Comparison of ENCODE assay signal across 23 cellular contexts in genomic region chr14:102757646-102758045, GRCh38. TPM values are rescaled to one million over a fixed set of nuclear protein-coding genes. Genes with fewer than 3 reads are reported as not detected.
DNase-seq lines count a peak whose midpoint lies in the region; ATAC-seq and TF ChIP-seq lines count a peak whose summit lies in the region.
"Had no signal": no experiment of that assay in that cellular context is flagged by ENCODE, and none has a peak within 500 bp of the region (broad histone marks: within the 10 kb centered on the region; RNA-seq: fewer than 3 reads in every experiment).

No MANE protein-coding gene starts in this region.

- peaks cover 2% of the 10 kb centered on the region for H3K27me3 Mint-ChIP-seq in neural crest cell (ENCODE audit: low read depth)
- H3K27me3 Mint-ChIP-seq in CD8-positive, alpha-beta memory T cell = peaks cover 0 to 6% of the 10 kb centered on the region in 2 donors

- H3K4me3 Mint-ChIP-seq in neural crest cell = no peak overlapping the region
- H3K4me3 Mint-ChIP-seq in CD8-positive, alpha-beta memory T cell = no peak overlapping the region
- H3K4me3 Mint-ChIP-seq: CD14-positive monocyte; HFFc6; T-helper 1 cell treated with Interleukin-12 subunit alpha and Interleukin-12 subunit beta and Interleukin-4 antibody, amounts not matched to agents 30 μg/mL and 1 μg/mL, for 36 hours had no signal

- DNase-seq in Right ventricle myocardium inferior (ENCODE audit: missing footprints) (peak; percentile 21), right cardiac atrium (no peak), SK-N-MC (ENCODE audit: low read depth, low spot score) (no peak), neural crest cell (ENCODE audit: low read depth, low spot score) (no peak)
- DNase-seq in CD8-positive, alpha-beta memory T cell = no peak
- DNase-seq: ACHN, DMS53, GDM1, H7, HFFc6, NCI-H1417, NCI-H1694 treated with DMSO at 0.1 percent for 48 hours, NCI-H2081 treated with DMSO at 0.1 percent for 48 hours, NCI-H2171 treated with DMSO at 0.1 percent for 48 hours, NCI-H524 treated with DMSO at 0.1 percent for 48 hours, NCI-H82, Peyer's patch had no signal

- H3K27ac Mint-ChIP-seq in neural crest cell (ENCODE audit: unreplicated experiment) = peak overlapping the region; percentile 12
- peak overlapping the region in 1 of 8 donors; percentile 43 for H3K27ac Mint-ChIP-seq in CD8-positive, alpha-beta memory T cell
- H3K27ac Mint-ChIP-seq: HFFc6; T-helper 1 cell treated with Interleukin-12 subunit alpha and Interleukin-12 subunit beta and Interleukin-4 antibody, amounts not matched to agents 30 μg/mL and 1 μg/mL, for 36 hours had no signal

- CTCF ChIA-PET in CD8-positive, alpha-beta memory T cell (lab: Charles Lee) = no interaction called here

- no peak overlapping the region for H3K9ac ChIP-seq in SK-N-MC (ENCODE audit: insufficient read length)

- H3K36me3 Mint-ChIP-seq in neural crest cell (ENCODE audit: low read depth) = no peaks in the 10 kb centered on the region
- peaks cover 0 to 2% (median 0%) of the 10 kb centered on the region in 3 donors for H3K36me3 Mint-ChIP-seq in CD8-positive, alpha-beta memory T cell
- H3K36me3 Mint-ChIP-seq: CD14-positive monocyte had no signal

- TF ChIP-seq CTCF in neural crest cell (conservative IDR thresholded peaks at IDR 0.05) = no peak

- POLR2A ChIA-PET in CD8-positive, alpha-beta memory T cell (lab: Charles Lee) = no interaction called here

- no peaks in the 10 kb centered on the region for H3K9me3 Mint-ChIP-seq in neural crest cell
- peaks cover 0 to 2% (median 0%) of the 10 kb centered on the region in 5 donors for H3K9me3 Mint-ChIP-seq in CD8-positive, alpha-beta memory T cell
- H3K9me3 Mint-ChIP-seq: HFFc6; T-helper 1 cell treated with Interleukin-12 subunit alpha and Interleukin-12 subunit beta and Interleukin-4 antibody, amounts not matched to agents 30 μg/mL and 1 μg/mL, for 36 hours had no signal

- H3K27ac ChIP-seq in right cardiac atrium (ENCODE audit: low read length) = no peak overlapping the region
- peak overlapping the region; percentile 42; the same call in 1 of the 2 replicates for H3K27ac ChIP-seq in SK-N-MC
- no peak overlapping the region for H3K27ac ChIP-seq in CD8-positive, alpha-beta memory T cell (ENCODE audit: low read depth, low read length)
- H3K27ac ChIP-seq: 22Rv1, Peyer's patch had no signal

- ATAC-seq in Right ventricle myocardium inferior (no peak), right cardiac atrium (no peak), GM19324 (IDR thresholded peaks at IDR 0.05; ENCODE audit: low FRiP score, unreplicated experiment) (no peak), GM21737 (IDR thresholded peaks at IDR 0.05; ENCODE audit: unreplicated experiment) (no peak), GM21528 (IDR thresholded peaks at IDR 0.05; ENCODE audit: low FRiP score, unreplicated experiment) (no peak)

- H3K4me1 ChIP-seq in right cardiac atrium (ENCODE audit: control insufficient read depth, insufficient read depth, low read length) = no peaks in the 10 kb centered on the region
- H3K4me1 ChIP-seq in CD8-positive, alpha-beta memory T cell (ENCODE audit: insufficient read depth, low read length) = no peaks in the 10 kb centered on the region
- H3K4me1 ChIP-seq: Peyer's patch had no signal

- H3K4me1 Mint-ChIP-seq in neural crest cell = peaks cover 10% of the 10 kb centered on the region
- no peaks in the 10 kb centered on the region for H3K4me1 Mint-ChIP-seq in CD8-positive, alpha-beta memory T cell

- no peak overlapping the region for H3K4me3 ChIP-seq in right cardiac atrium (ENCODE audit: low read length)
- no peak overlapping the region for H3K4me3 ChIP-seq in SK-N-MC
- no peak overlapping the region for H3K4me3 ChIP-seq in CD8-positive, alpha-beta memory T cell (ENCODE audit: low read length)
- H3K4me3 ChIP-seq: Peyer's patch had no signal

- no peaks in the 10 kb centered on the region for H3K9me3 ChIP-seq in right cardiac atrium (ENCODE audit: control insufficient read depth, low read length)
- H3K9me3 ChIP-seq in SK-N-MC (ENCODE audit: low read depth, low read length) = no peaks in the 10 kb centered on the region
- no peaks in the 10 kb centered on the region for H3K9me3 ChIP-seq in CD8-positive, alpha-beta memory T cell (ENCODE audit: low read length)
- H3K9me3 ChIP-seq: Peyer's patch had no signal

- intact Hi-C loops in Right ventricle myocardium inferior (cut with DNase I) = no loop called here
- intact Hi-C loops in right cardiac atrium (cut with DNase I) = no loop called here

- WGBS in right cardiac atrium = 91% methylated on average over 11 of the region's 11 CpGs

- no peaks in the 10 kb centered on the region for H3K36me3 ChIP-seq in SK-N-MC (ENCODE audit: insufficient read depth, low read length)
- no peaks in the 10 kb centered on the region for H3K36me3 ChIP-seq in CD8-positive, alpha-beta memory T cell (ENCODE audit: insufficient read depth, low read length)
- H3K36me3 ChIP-seq: Peyer's patch had no signal

- H3K27me3 ChIP-seq in right cardiac atrium (ENCODE audit: control insufficient read depth, insufficient read depth) = no peaks in the 10 kb centered on the region
- no peaks in the 10 kb centered on the region for H3K27me3 ChIP-seq in CD8-positive, alpha-beta memory T cell (ENCODE audit: insufficient read depth, low read length, poor library complexity, severe bottlenecking)
- H3K27me3 ChIP-seq: Peyer's patch had no signal

RNA-seq across cellular contexts. Expression of gene TRAF3, which starts 19.6 kb away (rescaled TPM):
- total RNA-seq in Right ventricle myocardium inferior (11.3 TPM), right cardiac atrium (10 to 100 TPM in 3 of 4 donors, 1 to 10 TPM in 1; 9.6 to 15.4 (median 12.3) TPM), neural crest cell (25.8 and 29.4 TPM in 2 replicates)
- 3.9 TPM for polyA plus RNA-seq in right cardiac atrium
- 10 to 100 TPM; 61.6 to 62.0 TPM for total RNA-seq in CD8-positive, alpha-beta memory T cell
- polyA plus RNA-seq in CD8-positive, alpha-beta memory T cell = 16.3 TPM
